14 cellular contexts compared by ENCODE assay signal in genomic region chr5:32047056-32047455, GRCh38.
DNase-seq lines count a peak whose midpoint lies in the region; ATAC-seq lines count a peak whose summit lies in the region.
"Had no signal": no experiment of that assay in that cellular context is flagged by ENCODE, and none has a peak within 500 bp of the region (broad histone marks: within the 10 kb centered on the region; RNA-seq: fewer than 3 reads in every experiment).

No MANE protein-coding gene starts in this region.

- no peak for ATAC-seq in GM21786 (IDR thresholded peaks at IDR 0.05; ENCODE audit: unreplicated experiment)
- ATAC-seq in GM19463 (IDR thresholded peaks at IDR 0.05; ENCODE audit: unreplicated experiment) = no peak
- no peak for ATAC-seq in HG03521 (IDR thresholded peaks at IDR 0.05; ENCODE audit: unreplicated experiment)
- ATAC-seq: K562 had no signal

- peak; percentile 38 for DNase-seq in EL
- peak; percentile 60 for DNase-seq in M059J (ENCODE audit: low read depth)
- DNase-seq in fibroblast of gingiva (ENCODE audit: low read depth) = peak; percentile 70
- DNase-seq in NCI-H1417 (lab: John Stamatoyannopoulos, UW) = no peak
- DNase-seq: ACHN; CD4-positive, alpha-beta memory T cell; DMS153; DMS79 treated with DMSO at 0.1 percent for 48 hours; GDM1; IMR-90 had no signal

Comparison
In these comparisons a context has a peak if more than half of its experiments do, and no peak if none do; other contexts are left out.
1. DNase-seq: peak in EL (single experiment), M059J (single experiment) and fibroblast of gingiva (single experiment); none in NCI-H1417 (0 of 3).